In genomic region chrX:29488919-29489318, GRCh38 we compare ENCODE assay signal across 18 cellular contexts.
DNase-seq lines count a peak whose midpoint lies in the region; ATAC-seq lines count a peak whose summit lies in the region.
"Had no signal": no experiment of that assay in that cellular context is flagged by ENCODE, and none has a peak within 500 bp of the region (broad histone marks: within the 10 kb centered on the region; RNA-seq: fewer than 3 reads in every experiment).

No MANE protein-coding gene starts in this region.

- no peak overlapping the region for H3K27ac Mint-ChIP-seq in stimulated activated memory B cell treated with anti-CD40 and anti-IgM and Interleukin-4, amounts not matched to agents 10 μg/mL and 1 μg/mL and 100 μg/mL, for 72 hours
- no peak overlapping the region for H3K27ac Mint-ChIP-seq in T-helper 2 cell treated with Interferon-gamma antibody and Interleukin-4, amounts not matched to agents 5 μg/mL and 100 μg/mL, for 36 hours
- H3K27ac Mint-ChIP-seq: activated naive CD4-positive, alpha-beta T cell treated with anti-CD3 and anti-CD28 coated beads, Interleukin-2, amount 50 U/mL, for 72 hours had no signal

- H3K27me3 ChIP-seq in BLaER1 treated with 17β-estradiol and CSF1 and Interleukin-3, amounts not matched to agents 10 nM and 100 nM, result no peaks in the 10 kb centered on the region
- H3K27me3 ChIP-seq: heart left ventricle, SJSA1, upper lobe of left lung had no signal

- peak; percentile 69 for DNase-seq in NOMO-1 treated with DMSO at 0.1 percent for 48 hours (lab: John Stamatoyannopoulos, UW; ENCODE audit: unreplicated experiment)
- no peak for DNase-seq in NCI-H82 (lab: John Stamatoyannopoulos, UW)
- DNase-seq in T-helper 2 cell treated with Interferon-gamma antibody and Interleukin-4, amounts not matched to agents 5 μg/mL and 100 μg/mL, for 36 hours (ENCODE audit: low spot score), result no peak
- no peak for DNase-seq in NCI-H1417 (lab: John Stamatoyannopoulos, UW)
- DNase-seq: heart left ventricle; kidney glomerular epithelial cell; NCI-H146; NCI-H774; stimulated activated CD8-positive, alpha-beta memory T cell treated with anti-CD3 and anti-CD28 coated beads, Interleukin-4, amount 100 ng/mL, for 48 hours; upper lobe of left lung; WERI-Rb-1 had no signal

- ATAC-seq in GM19328 (IDR thresholded peaks at IDR 0.05; ENCODE audit: unreplicated experiment) (peak; percentile 66), HG02870 (IDR thresholded peaks at IDR 0.05; ENCODE audit: unreplicated experiment) (peak; percentile 31)
- ATAC-seq in stimulated activated memory B cell treated with anti-CD40 and anti-IgM and Interleukin-4, amounts not matched to agents 10 μg/mL and 1 μg/mL and 100 μg/mL, for 72 hours, result no peak
- ATAC-seq: activated naive CD4-positive, alpha-beta T cell treated with anti-CD3 and anti-CD28 coated beads, Interleukin-2, amount 50 U/mL, for 72 hours; heart left ventricle had no signal

- no peaks in the 10 kb centered on the region for H3K9me3 Mint-ChIP-seq in stimulated activated memory B cell treated with anti-CD40 and anti-IgM and Interleukin-4, amounts not matched to agents 10 μg/mL and 1 μg/mL and 100 μg/mL, for 72 hours
- H3K9me3 Mint-ChIP-seq in T-helper 2 cell treated with Interferon-gamma antibody and Interleukin-4, amounts not matched to agents 5 μg/mL and 100 μg/mL, for 36 hours, result no peaks in the 10 kb centered on the region
- H3K9me3 Mint-ChIP-seq: activated naive CD4-positive, alpha-beta T cell treated with anti-CD3 and anti-CD28 coated beads, Interleukin-2, amount 50 U/mL, for 72 hours had no signal

- no peaks in the 10 kb centered on the region for H4K20me1 ChIP-seq in BLaER1 treated with 17β-estradiol and CSF1 and Interleukin-3, amounts not matched to agents 10 nM and 100 nM

- H3K36me3 ChIP-seq in BLaER1 treated with 17β-estradiol and CSF1 and Interleukin-3, amounts not matched to agents 10 nM and 100 nM, result no peaks in the 10 kb centered on the region
- H3K36me3 ChIP-seq: heart left ventricle, SJSA1, upper lobe of left lung, WERI-Rb-1 had no signal

- H3K9ac ChIP-seq in BLaER1 treated with 17β-estradiol and CSF1 and Interleukin-3, amounts not matched to agents 10 nM and 100 nM, result peak overlapping the region; percentile 12 to 68 (median 45); a peak in 16 of 22 replicates

- H3K4me1 ChIP-seq in BLaER1 treated with 17β-estradiol and CSF1 and Interleukin-3, amounts not matched to agents 10 nM and 100 nM, result peaks cover 55 to 78% (median 63%) of the 10 kb centered on the region in 10 experiments
- H3K4me1 ChIP-seq: heart left ventricle, SJSA1, upper lobe of left lung had no signal

- H3K36me3 Mint-ChIP-seq in stimulated activated memory B cell treated with anti-CD40 and anti-IgM and Interleukin-4, amounts not matched to agents 10 μg/mL and 1 μg/mL and 100 μg/mL, for 72 hours, result no peaks in the 10 kb centered on the region
- H3K36me3 Mint-ChIP-seq in T-helper 2 cell treated with Interferon-gamma antibody and Interleukin-4, amounts not matched to agents 5 μg/mL and 100 μg/mL, for 36 hours (ENCODE audit: low read depth), result no peaks in the 10 kb centered on the region
- H3K36me3 Mint-ChIP-seq: activated naive CD4-positive, alpha-beta T cell treated with anti-CD3 and anti-CD28 coated beads, Interleukin-2, amount 50 U/mL, for 72 hours had no signal

- peak overlapping the region in 3 of 10 experiments; percentile 4 to 36 (median 24); a peak in 4 of 20 replicates for H3K4me3 ChIP-seq in BLaER1 treated with 17β-estradiol and CSF1 and Interleukin-3, amounts not matched to agents 10 nM and 100 nM
- H3K4me3 ChIP-seq: heart left ventricle, SJSA1, upper lobe of left lung had no signal

- peak overlapping the region; percentile 43 to 81 (median 72); a peak in 21 of 22 replicates for H3K27ac ChIP-seq in BLaER1 treated with 17β-estradiol and CSF1 and Interleukin-3, amounts not matched to agents 10 nM and 100 nM
- H3K27ac ChIP-seq: heart left ventricle, SJSA1, upper lobe of left lung, WERI-Rb-1 had no signal

- no peak overlapping the region for H3K4me3 Mint-ChIP-seq in stimulated activated memory B cell treated with anti-CD40 and anti-IgM and Interleukin-4, amounts not matched to agents 10 μg/mL and 1 μg/mL and 100 μg/mL, for 72 hours
- H3K4me3 Mint-ChIP-seq in T-helper 2 cell treated with Interferon-gamma antibody and Interleukin-4, amounts not matched to agents 5 μg/mL and 100 μg/mL, for 36 hours, result no peak overlapping the region
- H3K4me3 Mint-ChIP-seq: central memory CD8-positive, alpha-beta T cell had no signal

- H3K4me1 Mint-ChIP-seq in stimulated activated memory B cell treated with anti-CD40 and anti-IgM and Interleukin-4, amounts not matched to agents 10 μg/mL and 1 μg/mL and 100 μg/mL, for 72 hours, result no peaks in the 10 kb centered on the region
- H3K4me1 Mint-ChIP-seq in T-helper 2 cell treated with Interferon-gamma antibody and Interleukin-4, amounts not matched to agents 5 μg/mL and 100 μg/mL, for 36 hours (ENCODE audit: low read depth), result no peaks in the 10 kb centered on the region
- H3K4me1 Mint-ChIP-seq: central memory CD8-positive, alpha-beta T cell had no signal

- peak overlapping the region; percentile 55 to 94 (median 76) for H3K4me2 ChIP-seq in BLaER1 treated with 17β-estradiol and CSF1 and Interleukin-3, amounts not matched to agents 10 nM and 100 nM

- H3K9me3 ChIP-seq in BLaER1 treated with 17β-estradiol and CSF1 and Interleukin-3, amounts not matched to agents 10 nM and 100 nM (replicated peaks in 1 of 11), result peaks cover under 1 to 5% (median 3%) of the 10 kb centered on the region in 11 experiments; a peak in 14 of 22 replicates
- H3K9me3 ChIP-seq: heart left ventricle, SJSA1, upper lobe of left lung had no signal

- no peaks in the 10 kb centered on the region for H3K27me3 Mint-ChIP-seq in stimulated activated memory B cell treated with anti-CD40 and anti-IgM and Interleukin-4, amounts not matched to agents 10 μg/mL and 1 μg/mL and 100 μg/mL, for 72 hours
- H3K27me3 Mint-ChIP-seq in T-helper 2 cell treated with Interferon-gamma antibody and Interleukin-4, amounts not matched to agents 5 μg/mL and 100 μg/mL, for 36 hours (ENCODE audit: low read depth), result no peaks in the 10 kb centered on the region
- H3K27me3 Mint-ChIP-seq: central memory CD8-positive, alpha-beta T cell had no signal
